Comparison of ENCODE assay signal across 33 cellular contexts in the genomic region with DNA sequence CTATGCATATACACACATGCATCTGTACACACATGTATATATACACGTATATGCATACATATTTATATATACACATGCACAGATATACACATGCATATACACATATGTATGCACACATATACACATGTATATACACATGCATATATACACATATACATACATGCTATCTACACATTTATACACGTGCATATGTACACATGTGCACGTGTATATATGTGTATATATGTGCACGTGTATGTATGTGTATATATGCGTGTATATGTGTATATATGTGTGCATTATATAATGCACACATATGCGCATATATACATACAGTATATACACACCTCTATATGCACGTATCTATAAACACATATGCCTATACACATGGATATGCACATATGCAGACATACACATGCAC.
"Had no signal": no experiment of that assay in that cellular context is flagged by ENCODE, and none has a peak within 500 bp of the region (broad histone marks: within the 10 kb centered on the region; RNA-seq: fewer than 3 reads in every experiment).

No MANE protein-coding gene starts in this region.

- H3K4me3 ChIP-seq: MG63 had no signal

- H3K36me3 ChIP-seq: MG63 had no signal

- H3K9ac ChIP-seq: KMS-11 had no signal

- H3K9me3 ChIP-seq: MG63 had no signal

- H3K4me2 ChIP-seq: KMS-11 had no signal

- DNase-seq: Karpas-422, Kasumi-1, MG63, MM.1S, MV-4-11, NCI-H1048, NCI-H1092, NCI-H1105 treated with DMSO at 0.1 percent for 48 hours, NCI-H1417, NCI-H1417 treated with DMSO at 0.1 percent for 48 hours, NCI-H1436, NCI-H1436 treated with DMSO at 0.1 percent for 48 hours, NCI-H146, NCI-H1694, NCI-H1694 treated with DMSO at 0.1 percent for 48 hours, NCI-H187, NCI-H187 treated with DMSO at 0.1 percent for 48 hours, NCI-H1930, NCI-H2029, NCI-H2029 treated with DMSO at 0.1 percent for 48 hours, NCI-H2081, NCI-H2081 treated with DMSO at 0.1 percent for 48 hours, NCI-H2107, NCI-H2171, NCI-H2171 treated with DMSO at 0.1 percent for 48 hours, NCI-H2227 treated with DMSO at 0.1 percent for 48 hours, NCI-H226, NCI-H345, NCI-H446, NCI-H446 treated with DMSO at 0.1 percent for 48 hours, NCI-H510A, NCI-H510A treated with DMSO at 0.1 percent for 48 hours had no signal

- H3K27ac ChIP-seq: KMS-11 had no signal
